ENCODE assay signal across 1 cellular context in genomic region chr17:50208611-50209061, GRCh38.
TF ChIP-seq lines count a peak whose summit lies in the region.

No MANE protein-coding gene starts in this region.

TF ChIP-seq in IMR-90, 13 proteins besides CTCF, POLR2A, EP300 and RAD21:
- TF ChIP-seq ELK1 (IDR thresholded peaks at IDR 0.05; ENCODE audit: borderline replicate concordance, low read depth, low read length) (no peak), BHLHE40 (IDR thresholded peaks at IDR 0.05; ENCODE audit: low read depth, low read length) (no peak), FOS (IDR thresholded peaks at IDR 0.05; ENCODE audit: low read depth, low read length) (no peak), RCOR1 (IDR thresholded peaks at IDR 0.05; ENCODE audit: insufficient replicate concordance, low read length) (no peak), CEBPB (IDR thresholded peaks at IDR 0.05; ENCODE audit: low read depth, low read length) (no peak), CHD1 (IDR thresholded peaks at IDR 0.05; ENCODE audit: low read depth, low read length) (no peak), RFX5 (IDR thresholded peaks at IDR 0.05; ENCODE audit: low read depth, low read length) (no peak), MXI1 (IDR thresholded peaks at IDR 0.05; ENCODE audit: borderline replicate concordance, low read depth, low read length) (no peak), NFE2L2 (IDR thresholded peaks at IDR 0.05; ENCODE audit: low read depth, low read length) (no peak), SMC3 (IDR thresholded peaks at IDR 0.05; ENCODE audit: low read depth, low read length) (no peak)
TF ChIP-seq in IMR-90: peak in this region for 0.
